In genomic region chr11:113153847-113154246, GRCh38 we compare ENCODE assay signal across 26 cellular contexts.
A peak's percentile ranks its signal among the peaks of the same experiment; 100 is the strongest.
DNase-seq lines count a peak whose midpoint lies in the region; ATAC-seq and TF ChIP-seq lines count a peak whose summit lies in the region.
"Had no signal": no experiment of that assay in that cellular context is flagged by ENCODE, and none has a peak within 500 bp of the region (broad histone marks: within the 10 kb centered on the region; RNA-seq: fewer than 3 reads in every experiment).

No MANE protein-coding gene starts in this region.

- H4K20me1 ChIP-seq in mammary epithelial cell (ENCODE audit: insufficient read depth, low read length), result no peaks in the 10 kb centered on the region

- H3K4me3 ChIP-seq in breast epithelium (no peak overlapping the region), mammary epithelial cell (replicated peaks in 1 of 3; ENCODE audit: insufficient read depth in 1 of 3, low read depth in 2 of 3, low read length in 3 of 3) (no peak overlapping the region), LNCaP clone FGC (ENCODE audit: low read depth, low read length) (no peak overlapping the region), fibroblast of pulmonary artery (replicated peaks; ENCODE audit: low read depth, low read length) (no peak overlapping the region), left lung (no peak overlapping the region)
- H3K4me3 ChIP-seq: GM12878, GM23248, Peyer's patch, SJSA1 had no signal

- no peaks in the 10 kb centered on the region for H3K27me3 ChIP-seq in breast epithelium
- no peaks in the 10 kb centered on the region for H3K27me3 ChIP-seq in mammary epithelial cell (ENCODE audit: insufficient read depth, low read length)
- no peaks in the 10 kb centered on the region for H3K27me3 ChIP-seq in left lung
- H3K27me3 ChIP-seq: Peyer's patch, SJSA1 had no signal

- in situ Hi-C loops in mammary epithelial cell (cut with MboI; ENCODE audit: low sequenced_read_pairs in 2 of 2), result no loop called here

- DNase-seq in breast epithelium (ENCODE audit: low spot score in 2 of 2) (no peak), mammary epithelial cell (no peak), LNCaP clone FGC (ENCODE audit: low read depth) (peak; percentile 15), fibroblast of pulmonary artery (ENCODE audit: low read depth) (peak; percentile 64), left lung (no peak), Calu3 (no peak)
- DNase-seq in stimulated activated effector memory CD8-positive, alpha-beta T cell treated with anti-CD3 and anti-CD28 coated beads, Interleukin-12 subunit alpha, Interleukin-12 subunit beta, amount 100 ng/mL, for 72 hours (ENCODE audit: low spot score in 2 of 2), result no peak
- DNase-seq: 8988T; CD8-positive, alpha-beta memory T cell; DMS79 treated with DMSO at 0.1 percent for 48 hours; GM23248; H9; HFFc6; KBM-7; NCI-H1092 treated with DMSO at 0.1 percent for 48 hours; NCI-H1436 treated with DMSO at 0.1 percent for 48 hours; NCI-H1930; NCI-H2227 treated with DMSO at 0.1 percent for 48 hours; NCI-H510A treated with DMSO at 0.1 percent for 48 hours; NCI-H748 treated with DMSO at 0.1 percent for 48 hours; Peyer's patch had no signal

- no peaks in the 10 kb centered on the region for H3K4me1 Mint-ChIP-seq in Calu3 (ENCODE audit: low read depth, unreplicated experiment)
- H3K4me1 Mint-ChIP-seq in stimulated activated effector memory CD8-positive, alpha-beta T cell treated with anti-CD3 and anti-CD28 coated beads, Interleukin-12 subunit alpha, Interleukin-12 subunit beta, amount 100 ng/mL, for 72 hours, result no peaks in the 10 kb centered on the region
- H3K4me1 Mint-ChIP-seq: CD8-positive, alpha-beta memory T cell had no signal

- no peak overlapping the region for H3K4me2 ChIP-seq in mammary epithelial cell (ENCODE audit: insufficient read depth, low read depth, low read length)

- peaks cover 0 to 3% of the 10 kb centered on the region in 2 donors for H3K4me1 ChIP-seq in breast epithelium
- H3K4me1 ChIP-seq in mammary epithelial cell (ENCODE audit: insufficient read depth, low read length), result no peaks in the 10 kb centered on the region
- H3K4me1 ChIP-seq in left lung, result no peaks in the 10 kb centered on the region
- H3K4me1 ChIP-seq: SJSA1 had no signal

- BruUV-seq in mammary epithelial cell (replicated peaks; lab: Mats Ljungman, UMichigan), result no TSS peak
- BruUV-seq in Calu3 (replicated peaks; lab: Mats Ljungman, UMichigan), result no TSS peak

- H3K9ac ChIP-seq in mammary epithelial cell (ENCODE audit: insufficient read depth, low read length), result no peak overlapping the region
- H3K9ac ChIP-seq: GM23248 had no signal

- H3K4me3 Mint-ChIP-seq in Calu3 (ENCODE audit: low read depth, unreplicated experiment), result no peak overlapping the region
- H3K4me3 Mint-ChIP-seq in stimulated activated effector memory CD8-positive, alpha-beta T cell treated with anti-CD3 and anti-CD28 coated beads, Interleukin-12 subunit alpha, Interleukin-12 subunit beta, amount 100 ng/mL, for 72 hours, result no peak overlapping the region
- H3K4me3 Mint-ChIP-seq: CD8-positive, alpha-beta memory T cell; H9; HFFc6 had no signal

- ATAC-seq in left lung (peak; percentile 23), GM21423 (IDR thresholded peaks at IDR 0.05; ENCODE audit: unreplicated experiment) (no peak)
- ATAC-seq in stimulated activated effector memory CD8-positive, alpha-beta T cell treated with anti-CD3 and anti-CD28 coated beads, Interleukin-12 subunit alpha, Interleukin-12 subunit beta, amount 100 ng/mL, for 72 hours, result no peak
- ATAC-seq: GM12878 had no signal

- H3K27ac ChIP-seq in breast epithelium (peak overlapping the region; percentile 40 to 80), mammary epithelial cell (ENCODE audit: insufficient read depth, low read depth, low read length) (no peak overlapping the region), left lung (no peak overlapping the region)
- H3K27ac ChIP-seq: C4-2B, GM23248, HL-60, Peyer's patch, SJSA1 had no signal

- H3K27ac Mint-ChIP-seq in Calu3 (ENCODE audit: unreplicated experiment), result no peak overlapping the region
- no peak overlapping the region for H3K27ac Mint-ChIP-seq in stimulated activated effector memory CD8-positive, alpha-beta T cell treated with anti-CD3 and anti-CD28 coated beads, Interleukin-12 subunit alpha, Interleukin-12 subunit beta, amount 100 ng/mL, for 72 hours
- H3K27ac Mint-ChIP-seq: CD8-positive, alpha-beta memory T cell; H9; HFFc6 had no signal

- no peak for TF ChIP-seq POLR2A in breast epithelium (IDR thresholded peaks at IDR 0.05)

- H3K36me3 Mint-ChIP-seq in Calu3 (ENCODE audit: insufficient read depth, unreplicated experiment), result no peaks in the 10 kb centered on the region
- no peaks in the 10 kb centered on the region for H3K36me3 Mint-ChIP-seq in stimulated activated effector memory CD8-positive, alpha-beta T cell treated with anti-CD3 and anti-CD28 coated beads, Interleukin-12 subunit alpha, Interleukin-12 subunit beta, amount 100 ng/mL, for 72 hours
- H3K36me3 Mint-ChIP-seq: CD8-positive, alpha-beta memory T cell had no signal

- intact Hi-C loops in breast epithelium (cut with DNase I; ENCODE audit: low total_unique reads), result no loop called here
- intact Hi-C loops in mammary epithelial cell (cut with micrococcal nuclease), result no loop called here
- intact Hi-C loops in left lung (cut with DNase I), result no loop called here
- intact Hi-C loops in Calu3 (cut with micrococcal nuclease; ENCODE audit: unreplicated experiment), result no loop called here

- no peak overlapping the region for H2AFZ ChIP-seq in mammary epithelial cell (ENCODE audit: low read depth, low read length)
- H2AFZ ChIP-seq: GM23248 had no signal

- WGBS in mammary epithelial cell (ENCODE audit: low coverage, missing lambda C conversion rate), result 0% methylated on average over 2 of the region's 2 CpGs

- H3K27me3 Mint-ChIP-seq in Calu3 (ENCODE audit: unreplicated experiment), result peaks cover 24% of the 10 kb centered on the region

- H3K9me3 ChIP-seq in breast epithelium (no peaks in the 10 kb centered on the region), mammary epithelial cell (replicated peaks; ENCODE audit: insufficient read depth, low read length) (no peaks in the 10 kb centered on the region), left lung (no peaks in the 10 kb centered on the region)
- H3K9me3 ChIP-seq: Peyer's patch, SJSA1 had no signal

- no peaks in the 10 kb centered on the region for H3K79me2 ChIP-seq in mammary epithelial cell (ENCODE audit: insufficient read depth, low read length)

- H3K36me3 ChIP-seq in breast epithelium (no peaks in the 10 kb centered on the region), mammary epithelial cell (ENCODE audit: insufficient read depth, low read length) (no peaks in the 10 kb centered on the region), left lung (no peaks in the 10 kb centered on the region)
- H3K36me3 ChIP-seq: Peyer's patch, SJSA1 had no signal

- CTCF ChIA-PET in mammary epithelial cell (lab: Charles Lee; ENCODE audit: low non-redundant PET) (no interaction called here), Calu3 (lab: Charles Lee) (no interaction called here)

- H3K9me3 Mint-ChIP-seq in Calu3 (ENCODE audit: low read depth, unreplicated experiment), result no peaks in the 10 kb centered on the region
- H3K9me3 Mint-ChIP-seq in stimulated activated effector memory CD8-positive, alpha-beta T cell treated with anti-CD3 and anti-CD28 coated beads, Interleukin-12 subunit alpha, Interleukin-12 subunit beta, amount 100 ng/mL, for 72 hours, result no peaks in the 10 kb centered on the region
- H3K9me3 Mint-ChIP-seq: H9 had no signal

- dilution Hi-C loops in mammary epithelial cell (cut with HindIII; ENCODE audit: low sequenced_read_pairs), result no loop called here

- TF ChIP-seq CTCF in breast epithelium (IDR thresholded peaks at IDR 0.05) (no peak), mammary epithelial cell (conservative IDR thresholded peaks at IDR 0.05 in 1 of 2, IDR thresholded peaks at IDR 0.05 in 1 of 2; ENCODE audit: extremely low read depth in 1 of 2, insufficient read depth in 1 of 2, low read depth in 1 of 2, low read length in 2 of 2) (no peak), LNCaP clone FGC (IDR thresholded peaks at IDR 0.05; ENCODE audit: control insufficient read depth, extremely low read depth, insufficient read depth) (no peak), fibroblast of pulmonary artery (IDR thresholded peaks at IDR 0.05; ENCODE audit: low read length, missing control alignments) (no peak), left lung (IDR thresholded peaks at IDR 0.05) (no peak), Calu3 (IDR thresholded peaks at IDR 0.05; ENCODE audit: unreplicated experiment) (no peak)

Comparison
In these comparisons a context has a peak if more than half of its experiments do, and no peak if none do; other contexts are left out.
1. H3K27ac ChIP-seq: peak in breast epithelium (2 of 2); none in mammary epithelial cell (single experiment) and left lung (0 of 2).
2. DNase-seq: peak in LNCaP clone FGC (single experiment) and fibroblast of pulmonary artery (single experiment); none in breast epithelium (0 of 2), mammary epithelial cell (single experiment), left lung (0 of 2), Calu3 (single experiment) and stimulated activated effector memory CD8-positive, alpha-beta T cell treated with anti-CD3 and anti-CD28 coated beads, Interleukin-12 subunit alpha, Interleukin-12 subunit beta, amount 100 ng/mL, for 72 hours (0 of 2).